ENCODE assay signal across 10 cellular contexts in genomic region chr7:131753620-131754222, GRCh38.
DNase-seq lines count a peak whose midpoint lies in the region; ATAC-seq and TF ChIP-seq lines count a peak whose summit lies in the region.
"Had no signal": no experiment of that assay in that cellular context is flagged by ENCODE, and none has a peak within 500 bp of the region (broad histone marks: within the 10 kb centered on the region; RNA-seq: fewer than 3 reads in every experiment).

No MANE protein-coding gene starts in this region.

- H4K20me1 ChIP-seq in HCT116 (ENCODE audit: insufficient read depth): no peaks in the 10 kb centered on the region

- POLR2A ChIA-PET in HCT116 (lab: Charles Lee): interaction anchor here (0.7 kb wide), 1 partner anchor 10 kb away, joined by 3 read pairs; no protein-coding TSS in a partner anchor

- H3K4me1 ChIP-seq in HCT116 (ENCODE audit: control insufficient read depth in 1 of 2, insufficient read depth in 2 of 2, low read length in 2 of 2): no peaks in the 10 kb centered on the region
- H3K4me1 ChIP-seq in RWPE2 (ENCODE audit: insufficient read depth, poor library complexity, severe bottlenecking): no peaks in the 10 kb centered on the region

- H3K27ac ChIP-seq in HCT116 (ENCODE audit: low read depth, low read length) (no peak overlapping the region), RWPE2 (ENCODE audit: poor library complexity, severe bottlenecking) (no peak overlapping the region)

- no peaks in the 10 kb centered on the region for H3K9me3 ChIP-seq in HCT116 (ENCODE audit: control insufficient read depth in 1 of 2, insufficient read depth in 1 of 2, low read depth in 1 of 2, low read length in 2 of 2)
- peaks cover 2% of the 10 kb centered on the region for H3K9me3 ChIP-seq in RWPE2 (ENCODE audit: severe bottlenecking)

- TF ChIP-seq RAD21 in HCT116 (IDR thresholded peaks at IDR 0.05; ENCODE audit: low read depth): peak; percentile 41

- no peaks in the 10 kb centered on the region for H3K9me2 ChIP-seq in HCT116 (ENCODE audit: insufficient read depth)

- no peak overlapping the region for H2AFZ ChIP-seq in HCT116 (ENCODE audit: low read depth, low read length, poor library complexity, severe bottlenecking)

- TF ChIP-seq POLR2A in HCT116 (IDR thresholded peaks at IDR 0.05; ENCODE audit: borderline replicate concordance, extremely low read depth, insufficient read depth, insufficient read length): no peak

- CTCF ChIA-PET in HCT116 (lab: Charles Lee): interaction anchor here (0.8 kb wide), 1 partner anchor 10 kb away, joined by 3 read pairs; no protein-coding TSS in a partner anchor

- H3K27me3 ChIP-seq in HCT116 (ENCODE audit: insufficient read depth, low read length) (peaks cover 50% of the 10 kb centered on the region), RWPE2 (ENCODE audit: insufficient read depth, poor library complexity, severe bottlenecking) (peaks cover 12% of the 10 kb centered on the region)

- ATAC-seq in HCT116: peak; percentile 86
- peak; percentile 45; the same call in 1 of the 3 replicates for ATAC-seq in RWPE2 (ENCODE audit: low read depth)
- ATAC-seq in GM18502 (IDR thresholded peaks at IDR 0.05; ENCODE audit: poor library complexity, unreplicated experiment): no peak

- DNase-seq in COLO668 (lab: John Stamatoyannopoulos, UW; ENCODE audit: unreplicated experiment) (peak; percentile 7), HCT116 (ENCODE audit: low read depth, low spot score) (peak; percentile 22), RWPE2 (ENCODE audit: low spot score) (no peak), glomerular visceral epithelial cell (ENCODE audit: extremely low spot score) (peak; percentile 7), NCI-H2107 (lab: John Stamatoyannopoulos, UW) (no peak), NCI-H187 (lab: John Stamatoyannopoulos, UW) (no peak)
- DNase-seq in stimulated activated CD4-positive, alpha-beta T cell treated with anti-CD3 and anti-CD28 coated beads, Interleukin-2, amount 100 ng/mL, for 24 hours: no peak
- DNase-seq: activated CD4-positive, alpha-beta T cell treated with anti-CD3 and anti-CD28 coated beads for 1 hour; stimulated activated CD4-positive, alpha-beta T cell treated with anti-CD3 and anti-CD28 coated beads, Interleukin-4, amount 100 ng/mL, for 4 hours had no signal

- no TSS peak for BruUV-seq in HCT116 (replicated peaks; lab: Mats Ljungman, UMichigan)

- no peak overlapping the region for H3K9ac ChIP-seq in HCT116 (ENCODE audit: low read length)

- no peak overlapping the region for H3K4me2 ChIP-seq in HCT116 (ENCODE audit: low read length)

- no peaks in the 10 kb centered on the region for H3K36me3 ChIP-seq in HCT116 (ENCODE audit: control insufficient read depth in 1 of 2, insufficient read depth in 2 of 2, low read length in 2 of 2)
- no peaks in the 10 kb centered on the region for H3K36me3 ChIP-seq in RWPE2 (ENCODE audit: low read depth)

- peak; percentile 23 to 66 (median 65); a peak in 4 of 6 replicates for TF ChIP-seq CTCF in HCT116 (IDR thresholded peaks at IDR 0.05 in 2 of 3, conservative IDR thresholded peaks at IDR 0.05 in 1 of 3; ENCODE audit: borderline replicate concordance in 1 of 3, insufficient read depth in 1 of 3, low read depth in 2 of 3, low read length in 2 of 3)
- TF ChIP-seq CTCF in RWPE2 (IDR thresholded peaks at IDR 0.05; ENCODE audit: poor library complexity, severe bottlenecking): peak; percentile 65

- no peaks in the 10 kb centered on the region for H3K79me2 ChIP-seq in HCT116 (ENCODE audit: insufficient read depth, low read length)

- intact Hi-C loops in HCT116 (cut with micrococcal nuclease): no loop called here

- H3K4me3 ChIP-seq in HCT116 (replicated peaks in 1 of 2; ENCODE audit: low read depth in 1 of 2, low read length in 2 of 2): no peak overlapping the region
- no peak overlapping the region for H3K4me3 ChIP-seq in RWPE2 (ENCODE audit: severe bottlenecking)

- RAD21 ChIA-PET in HCT116 (lab: Charles Lee; ENCODE audit: low non-redundant PET in 1 of 2, low total read pairs in 2 of 2, uncharacterized antibody in 2 of 2, unreplicated experiment in 2 of 2): interaction anchor here in 1 of 2 experiments (1.2 kb wide), 1 partner anchor 64 kb away, joined by 3 read pairs; no protein-coding TSS in a partner anchor

TF ChIP-seq in HCT116, 20 proteins besides CTCF, POLR2A, EP300 and RAD21:
- TF ChIP-seq EZH2phosphoT487 (IDR thresholded peaks at IDR 0.05; ENCODE audit: borderline replicate concordance) (no peak), TCF7L2 (IDR thresholded peaks at IDR 0.05; ENCODE audit: borderline replicate concordance, extremely low read depth, insufficient read depth, insufficient read length) (no peak), ELF1 (IDR thresholded peaks at IDR 0.05; ENCODE audit: borderline replicate concordance, low read depth) (no peak), YY1 (IDR thresholded peaks at IDR 0.05; ENCODE audit: extremely low read depth, insufficient replicate concordance, low read depth, low read length) (no peak), ZBTB33 (IDR thresholded peaks at IDR 0.05; ENCODE audit: extremely low read depth, insufficient replicate concordance, low read length) (no peak), EZH2 (IDR thresholded peaks at IDR 0.05) (no peak), REST (IDR thresholded peaks at IDR 0.05; ENCODE audit: low read depth) (no peak), SIN3A (IDR thresholded peaks at IDR 0.05; ENCODE audit: low read depth) (no peak), CEBPB (IDR thresholded peaks at IDR 0.05; ENCODE audit: low read depth) (no peak), JUND (IDR thresholded peaks at IDR 0.05) (no peak), CBX3 (IDR thresholded peaks at IDR 0.05; ENCODE audit: low read depth) (no peak), SP1 (IDR thresholded peaks at IDR 0.05; ENCODE audit: low read depth) (no peak), ZFX (IDR thresholded peaks at IDR 0.05) (no peak), FOSL1 (IDR thresholded peaks at IDR 0.05; ENCODE audit: low read depth) (no peak), MAX (IDR thresholded peaks at IDR 0.05) (no peak), EGR1 (IDR thresholded peaks at IDR 0.05; ENCODE audit: low read depth) (no peak), ZNF274 (IDR thresholded peaks at IDR 0.05; ENCODE audit: low read depth, low read length) (no peak), POLR2AphosphoS5 (IDR thresholded peaks at IDR 0.05; ENCODE audit: low read depth, low read length) (no peak)

Comparison
In these comparisons a context has a peak if more than half of its experiments do, and no peak if none do; other contexts are left out.
1. DNase-seq: peak in COLO668 (single experiment), HCT116 (single experiment) and glomerular visceral epithelial cell (single experiment); none in RWPE2 (single experiment), stimulated activated CD4-positive, alpha-beta T cell treated with anti-CD3 and anti-CD28 coated beads, Interleukin-2, amount 100 ng/mL, for 24 hours (0 of 2), NCI-H2107 (single experiment) and NCI-H187 (0 of 2).